7 cellular contexts compared by ENCODE assay signal in genomic region chr22:46737976-46738641, GRCh38. TPM values are rescaled to one million over a fixed set of nuclear protein-coding genes. Genes with fewer than 3 reads are reported as not detected.
DNase-seq lines count a peak whose midpoint lies in the region; ATAC-seq and TF ChIP-seq lines count a peak whose summit lies in the region.

TSS of gene CERK (minus strand) at chr22:46738252. CDS start at chr22:46738148, 104 bp downstream.

- H3K27me3 ChIP-seq in SJCRH30 (no peaks in the 10 kb centered on the region), gastroesophageal sphincter (no peaks in the 10 kb centered on the region)

- H3K4me3 Mint-ChIP-seq in activated naive CD4-positive, alpha-beta T cell treated with anti-CD3 and anti-CD28 coated beads, Interleukin-2, amount 10 ng/mL, durations not matched to agents 7 days and 5 days = peak within 1 kb of the TSS; percentile 100
- H3K4me3 Mint-ChIP-seq in neural crest cell (peak within 1 kb of the TSS; percentile 97), type B pancreatic cell (peak within 1 kb of the TSS; percentile 97)

- H3K36me3 Mint-ChIP-seq in activated naive CD4-positive, alpha-beta T cell treated with anti-CD3 and anti-CD28 coated beads, Interleukin-2, amount 10 ng/mL, durations not matched to agents 7 days and 5 days = peaks cover 27% of the 10 kb centered on the region
- H3K36me3 Mint-ChIP-seq in neural crest cell (ENCODE audit: low read depth) (no peaks in the 10 kb centered on the region), type B pancreatic cell (no peaks in the 10 kb centered on the region)

- no CpG with 5 or more reads among the region's 99 CpGs for WGBS in gastroesophageal sphincter (ENCODE audit: low coverage in 1 of 2), 2 donors

- peaks cover 5% of the 10 kb centered on the region for H3K9me3 Mint-ChIP-seq in activated naive CD4-positive, alpha-beta T cell treated with anti-CD3 and anti-CD28 coated beads, Interleukin-2, amount 10 ng/mL, durations not matched to agents 7 days and 5 days
- H3K9me3 Mint-ChIP-seq in neural crest cell (no peaks in the 10 kb centered on the region), type B pancreatic cell (no peaks in the 10 kb centered on the region)

- ATAC-seq in GM18505 (IDR thresholded peaks at IDR 0.05; ENCODE audit: unreplicated experiment) = peak; percentile 51
- peak; percentile 50 for ATAC-seq in HG03432 (IDR thresholded peaks at IDR 0.05; ENCODE audit: unreplicated experiment)
- ATAC-seq in gastroesophageal sphincter = peak; percentile 84

- peak; percentile 87 for DNase-seq in SJCRH30
- peak; percentile 81 for DNase-seq in activated naive CD4-positive, alpha-beta T cell treated with anti-CD3 and anti-CD28 coated beads, Interleukin-2, amount 10 ng/mL, durations not matched to agents 7 days and 5 days
- DNase-seq in neural crest cell (ENCODE audit: low read depth, low spot score) = peak; percentile 53
- no peak for DNase-seq in type B pancreatic cell (ENCODE audit: extremely low spot score, unreplicated experiment)

- TF ChIP-seq CTCF in gastroesophageal sphincter (IDR thresholded peaks at IDR 0.05) = no peak
- TF ChIP-seq CTCF in neural crest cell (conservative IDR thresholded peaks at IDR 0.05) = no peak
- no peak for TF ChIP-seq CTCF in type B pancreatic cell (conservative IDR thresholded peaks at IDR 0.05)

- TF ChIP-seq POLR2A in GM18505 (IDR thresholded peaks at IDR 0.05; ENCODE audit: borderline replicate concordance, extremely low read depth, insufficient read depth, insufficient read length) (peak; percentile 55), gastroesophageal sphincter (IDR thresholded peaks at IDR 0.05) (peak; percentile 42 to 61)

- H3K4me3 ChIP-seq in SJCRH30 (peak within 1 kb of the TSS; percentile 72), gastroesophageal sphincter (peak within 1 kb of the TSS; percentile 72 to 99)

- no peak for TF ChIP-seq EP300 in gastroesophageal sphincter (IDR thresholded peaks at IDR 0.05)

- CTCF ChIA-PET in activated naive CD4-positive, alpha-beta T cell treated with anti-CD3 and anti-CD28 coated beads, Interleukin-2, amount 10 ng/mL, durations not matched to agents 7 days and 5 days (lab: Charles Lee) = interaction anchor here (0.8 to 1.8 kb wide), 3 partner anchors 11 to 175 kb away, joined by 4 to 9 read pairs (median 5); no protein-coding TSS in a partner anchor

- peak within 1 kb of the TSS; percentile 98 for H3K27ac Mint-ChIP-seq in activated naive CD4-positive, alpha-beta T cell treated with anti-CD3 and anti-CD28 coated beads, Interleukin-2, amount 10 ng/mL, durations not matched to agents 7 days and 5 days
- H3K27ac Mint-ChIP-seq in neural crest cell (ENCODE audit: unreplicated experiment) (peak within 1 kb of the TSS; percentile 95), type B pancreatic cell (peak within 1 kb of the TSS; percentile 84)

- peak within 1 kb of the TSS; percentile 66 for H3K27ac ChIP-seq in SJCRH30
- H3K27ac ChIP-seq in gastroesophageal sphincter = peak within 1 kb of the TSS; percentile 66 to 96 (median 93)

- H3K4me1 Mint-ChIP-seq in activated naive CD4-positive, alpha-beta T cell treated with anti-CD3 and anti-CD28 coated beads, Interleukin-2, amount 10 ng/mL, durations not matched to agents 7 days and 5 days = peaks cover 48% of the 10 kb centered on the region
- H3K4me1 Mint-ChIP-seq in neural crest cell (peaks cover 24% of the 10 kb centered on the region), type B pancreatic cell (ENCODE audit: unreplicated experiment) (peaks cover 36% of the 10 kb centered on the region)

- H3K27me3 Mint-ChIP-seq in activated naive CD4-positive, alpha-beta T cell treated with anti-CD3 and anti-CD28 coated beads, Interleukin-2, amount 10 ng/mL, durations not matched to agents 7 days and 5 days = no peaks in the 10 kb centered on the region
- H3K27me3 Mint-ChIP-seq in neural crest cell (ENCODE audit: low read depth) (no peaks in the 10 kb centered on the region), type B pancreatic cell (no peaks in the 10 kb centered on the region)

- H3K36me3 ChIP-seq in SJCRH30 = no peaks in the 10 kb centered on the region
- H3K36me3 ChIP-seq in gastroesophageal sphincter = no peaks in the 10 kb centered on the region

- no peaks in the 10 kb centered on the region for H3K9me3 ChIP-seq in SJCRH30 (replicated peaks)
- H3K9me3 ChIP-seq in gastroesophageal sphincter = no peaks in the 10 kb centered on the region

- H3K4me1 ChIP-seq in SJCRH30 (peaks cover 15% of the 10 kb centered on the region; the same call in 1 of the 2 replicates), gastroesophageal sphincter (peaks cover 0 to 65% (median 47%) of the 10 kb centered on the region in 3 donors)

RNA-seq across cellular contexts. Expression of gene CERK, which starts in this region (rescaled TPM):
- 87.7 and 92.7 TPM in 2 replicates for total RNA-seq in SJCRH30 (2014; rRNA removed; shearing (Covaris generic))
- 10 to 100 TPM; 44.6 to 55.9 (median 45.6) TPM for total RNA-seq in gastroesophageal sphincter
- 98.7 and 102 TPM in 2 replicates for total RNA-seq in neural crest cell
- total RNA-seq in type B pancreatic cell (ENCODE audit: low replicate concordance) = 43.3 and 67.5 TPM in 2 replicates
